1 cellular context compared by ENCODE assay signal in the genomic region with DNA sequence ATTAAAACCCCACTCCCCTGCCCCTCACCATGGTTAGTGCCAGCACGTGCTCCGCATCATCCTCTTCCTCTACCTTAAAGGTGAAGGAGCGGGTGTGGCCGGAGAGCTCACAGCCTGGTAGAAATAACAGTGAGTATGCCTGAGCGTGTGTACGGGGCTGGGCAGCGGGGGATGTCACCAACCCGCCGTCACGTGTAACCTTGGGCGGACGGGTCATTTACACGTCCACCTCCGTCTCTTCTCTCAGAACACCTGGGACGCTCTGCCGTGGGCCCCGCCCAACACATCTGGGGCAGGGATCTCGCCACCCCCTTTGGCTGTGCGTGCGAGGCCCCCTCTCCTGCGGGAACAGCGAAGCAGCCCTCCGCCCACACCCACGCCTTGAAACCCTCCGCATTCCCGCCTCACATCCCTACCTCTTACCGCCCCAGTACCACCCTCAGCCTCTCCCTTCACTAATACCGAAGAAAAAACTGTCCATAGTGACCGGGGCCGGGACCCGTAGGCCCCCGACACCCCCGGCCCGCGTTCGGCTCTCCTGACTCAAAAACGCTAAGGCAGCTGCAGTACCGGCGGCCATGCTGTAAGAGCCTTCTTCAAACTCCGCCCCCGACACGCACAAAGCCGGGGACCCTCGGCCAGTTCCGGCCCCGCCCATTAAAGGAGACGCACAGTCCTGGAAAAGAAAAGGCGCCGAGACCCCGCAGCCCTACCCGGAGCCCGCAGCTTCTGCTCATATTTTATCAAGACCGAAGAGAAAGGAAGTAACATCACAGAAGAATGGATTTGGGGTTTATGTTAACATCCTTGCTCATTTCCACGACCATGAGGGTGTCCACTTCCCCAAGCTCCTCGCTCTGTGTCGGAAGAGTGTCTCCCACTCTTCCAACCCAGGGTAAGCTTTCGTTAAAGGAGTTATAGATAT.
A peak's percentile ranks its signal among the peaks of the same experiment; 100 is the strongest.
TF ChIP-seq lines count a peak whose summit lies in the region.

A gene with protein sequence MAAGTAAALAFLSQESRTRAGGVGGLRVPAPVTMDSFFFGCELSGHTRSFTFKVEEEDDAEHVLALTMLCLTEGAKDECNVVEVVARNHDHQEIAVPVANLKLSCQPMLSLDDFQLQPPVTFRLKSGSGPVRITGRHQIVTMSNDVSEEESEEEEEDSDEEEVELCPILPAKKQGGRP (minus strand): TSS at position 636 of the 925 bp plus-strand sequence. CDS start 56 bp downstream, at position 580.

TF ChIP-seq in HepG2, 621 proteins besides CTCF, POLR2A, EP300 and RAD21 (continued from another document and continues in another):
- TF ChIP-seq, protein P1, sequence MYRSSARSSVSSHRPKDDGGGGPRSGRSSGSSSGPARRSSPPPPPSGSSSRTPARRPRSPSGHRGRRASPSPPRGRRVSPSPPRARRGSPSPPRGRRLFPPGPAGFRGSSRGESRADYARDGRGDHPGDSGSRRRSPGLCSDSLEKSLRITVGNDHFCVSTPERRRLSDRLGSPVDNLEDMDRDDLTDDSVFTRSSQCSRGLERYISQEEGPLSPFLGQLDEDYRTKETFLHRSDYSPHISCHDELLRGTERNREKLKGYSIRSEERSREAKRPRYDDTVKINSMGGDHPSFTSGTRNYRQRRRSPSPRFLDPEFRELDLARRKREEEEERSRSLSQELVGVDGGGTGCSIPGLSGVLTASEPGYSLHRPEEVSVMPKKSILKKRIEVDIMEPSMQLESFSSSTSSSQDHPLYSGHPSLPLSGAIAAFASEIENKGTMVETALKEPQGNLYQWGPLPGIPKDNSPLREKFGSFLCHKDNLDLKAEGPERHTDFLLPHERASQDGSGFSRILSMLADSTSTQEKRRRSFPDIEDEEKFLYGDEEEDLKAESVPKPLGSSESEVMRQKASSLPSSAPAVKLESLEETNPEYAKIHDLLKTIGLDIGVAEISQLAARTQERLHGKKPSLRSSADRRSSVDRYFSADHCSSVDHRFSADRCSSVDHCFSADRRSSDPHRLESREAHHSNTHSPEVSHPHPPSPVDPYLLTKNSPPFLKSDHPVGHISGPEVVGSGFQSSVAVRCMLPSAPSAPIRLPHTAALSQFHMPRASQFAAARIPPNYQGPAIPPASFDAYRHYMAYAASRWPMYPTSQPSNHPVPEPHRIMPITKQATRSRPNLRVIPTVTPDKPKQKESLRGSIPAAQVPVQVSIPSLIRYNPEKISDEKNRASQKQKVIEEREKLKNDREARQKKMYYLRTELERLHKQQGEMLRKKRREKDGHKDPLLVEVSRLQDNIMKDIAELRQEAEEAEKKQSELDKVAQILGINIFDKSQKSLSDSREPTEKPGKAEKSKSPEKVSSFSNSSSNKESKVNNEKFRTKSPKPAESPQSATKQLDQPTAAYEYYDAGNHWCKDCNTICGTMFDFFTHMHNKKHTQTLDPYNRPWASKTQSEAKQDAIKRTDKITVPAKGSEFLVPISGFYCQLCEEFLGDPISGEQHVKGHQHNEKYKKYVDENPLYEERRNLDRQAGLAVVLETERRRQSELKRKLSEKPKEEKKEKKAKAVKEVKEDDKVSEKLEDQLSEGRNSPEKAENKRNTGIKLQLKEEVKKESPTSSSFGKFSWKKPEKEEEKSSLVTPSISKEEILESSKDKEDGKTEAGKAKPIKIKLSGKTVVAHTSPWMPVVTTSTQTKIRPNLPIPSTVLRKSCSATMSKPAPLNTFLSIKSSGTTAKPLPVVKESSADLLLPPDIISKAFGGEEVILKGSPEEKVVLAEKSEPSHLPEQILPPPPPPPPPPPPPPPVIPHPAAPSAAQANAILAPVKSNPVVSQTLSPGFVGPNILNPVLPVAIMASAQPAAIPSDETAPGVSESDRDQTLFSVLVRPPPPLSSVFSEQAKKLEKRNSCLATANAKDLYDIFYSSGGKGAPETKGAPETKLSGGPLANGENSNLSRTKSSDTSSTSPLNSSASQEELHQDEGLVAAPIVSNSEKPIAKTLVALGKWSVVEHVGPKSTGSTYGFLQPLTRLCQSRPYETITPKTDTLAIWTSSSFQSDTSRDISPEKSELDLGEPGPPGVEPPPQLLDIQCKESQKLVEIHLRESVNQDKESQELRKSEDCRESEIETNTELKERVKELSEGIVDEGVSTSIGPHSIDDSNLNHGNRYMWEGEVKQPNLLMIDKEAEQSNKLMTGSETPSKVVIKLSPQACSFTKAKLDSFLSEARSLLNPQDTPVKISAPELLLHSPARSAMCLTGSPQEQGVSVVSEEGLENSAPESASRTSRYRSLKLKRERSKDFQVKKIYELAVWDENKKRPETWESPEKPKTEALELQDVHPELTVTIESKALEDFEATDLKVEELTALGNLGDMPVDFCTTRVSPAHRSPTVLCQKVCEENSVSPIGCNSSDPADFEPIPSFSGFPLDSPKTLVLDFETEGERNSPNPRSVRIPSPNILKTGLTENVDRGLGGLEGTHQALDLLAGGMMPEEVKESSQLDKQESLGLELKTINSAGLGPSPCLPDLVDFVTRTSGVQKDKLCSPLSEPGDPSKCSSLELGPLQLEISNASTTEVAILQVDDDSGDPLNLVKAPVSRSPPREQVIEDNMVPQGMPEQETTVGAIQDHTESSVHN (CRISPR knock-in tag; IDR thresholded peaks at IDR 0.05), result no peak
- TF ChIP-seq ARID4A (CRISPR knock-in tag; IDR thresholded peaks at IDR 0.05; ENCODE audit: borderline replicate concordance), result peak; percentile 79
- peak; percentile 65; the same call in 1 of the 2 replicates for TF ChIP-seq CREB1 (IDR thresholded peaks at IDR 0.05)
- peak; percentile 96 for TF ChIP-seq CREB1 (CRISPR knock-in tag; IDR thresholded peaks at IDR 0.05)
- TF ChIP-seq, protein P2, sequence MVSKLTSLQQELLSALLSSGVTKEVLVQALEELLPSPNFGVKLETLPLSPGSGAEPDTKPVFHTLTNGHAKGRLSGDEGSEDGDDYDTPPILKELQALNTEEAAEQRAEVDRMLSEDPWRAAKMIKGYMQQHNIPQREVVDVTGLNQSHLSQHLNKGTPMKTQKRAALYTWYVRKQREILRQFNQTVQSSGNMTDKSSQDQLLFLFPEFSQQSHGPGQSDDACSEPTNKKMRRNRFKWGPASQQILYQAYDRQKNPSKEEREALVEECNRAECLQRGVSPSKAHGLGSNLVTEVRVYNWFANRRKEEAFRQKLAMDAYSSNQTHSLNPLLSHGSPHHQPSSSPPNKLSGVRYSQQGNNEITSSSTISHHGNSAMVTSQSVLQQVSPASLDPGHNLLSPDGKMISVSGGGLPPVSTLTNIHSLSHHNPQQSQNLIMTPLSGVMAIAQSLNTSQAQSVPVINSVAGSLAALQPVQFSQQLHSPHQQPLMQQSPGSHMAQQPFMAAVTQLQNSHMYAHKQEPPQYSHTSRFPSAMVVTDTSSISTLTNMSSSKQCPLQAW (CRISPR knock-in tag; IDR thresholded peaks at IDR 0.05), result no peak; the same call in 1 of the 2 replicates
- TF ChIP-seq ZNF18 (CRISPR knock-in tag; IDR thresholded peaks at IDR 0.05; ENCODE audit: insufficient replicate concordance), result no peak
- TF ChIP-seq ZC3H13 (CRISPR knock-in tag; IDR thresholded peaks at IDR 0.05), result no peak
- TF ChIP-seq MYNN (CRISPR knock-in tag; IDR thresholded peaks at IDR 0.05; ENCODE audit: low read depth), result no peak
- TF ChIP-seq, protein P3, sequence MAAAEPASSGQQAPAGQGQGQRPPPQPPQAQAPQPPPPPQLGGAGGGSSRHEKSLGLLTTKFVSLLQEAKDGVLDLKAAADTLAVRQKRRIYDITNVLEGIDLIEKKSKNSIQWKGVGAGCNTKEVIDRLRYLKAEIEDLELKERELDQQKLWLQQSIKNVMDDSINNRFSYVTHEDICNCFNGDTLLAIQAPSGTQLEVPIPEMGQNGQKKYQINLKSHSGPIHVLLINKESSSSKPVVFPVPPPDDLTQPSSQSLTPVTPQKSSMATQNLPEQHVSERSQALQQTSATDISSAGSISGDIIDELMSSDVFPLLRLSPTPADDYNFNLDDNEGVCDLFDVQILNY (CRISPR knock-in tag; conservative IDR thresholded peaks at IDR 0.05), result no peak
- TF ChIP-seq DZIP1 (CRISPR knock-in tag; IDR thresholded peaks at IDR 0.05), result 0 out of 2 replicates have a peak, but pooled peaks have one; percentile 45
- 0 out of 2 replicates have a peak, but pooled peaks have one; percentile 10 for TF ChIP-seq ZNF792 (CRISPR knock-in tag; IDR thresholded peaks at IDR 0.05)
- TF ChIP-seq ZNF75D (CRISPR knock-in tag; IDR thresholded peaks at IDR 0.05; ENCODE audit: borderline replicate concordance), result 0 out of 2 replicates have a peak, but pooled peaks have one; percentile 44
- no peak for TF ChIP-seq SP2 (CRISPR knock-in tag; IDR thresholded peaks at IDR 0.05)
- no peak; the same call in 1 of the 2 replicates for TF ChIP-seq MAX (IDR thresholded peaks at IDR 0.05)
- no peak for TF ChIP-seq ZNF124 (CRISPR knock-in tag; IDR thresholded peaks at IDR 0.05)
- TF ChIP-seq NR1H2 (CRISPR knock-in tag; IDR thresholded peaks at IDR 0.05; ENCODE audit: borderline replicate concordance, low read depth), result no peak
- peak; percentile 81 for TF ChIP-seq ZNF343 (CRISPR knock-in tag; IDR thresholded peaks at IDR 0.05)
- no peak for TF ChIP-seq PHB2 (IDR thresholded peaks at IDR 0.05; ENCODE audit: partially characterized antibody)
- no peak for TF ChIP-seq ZNF10 (CRISPR knock-in tag; IDR thresholded peaks at IDR 0.05; ENCODE audit: borderline replicate concordance, low read depth)
- no peak for TF ChIP-seq ZNF841 (CRISPR knock-in tag; IDR thresholded peaks at IDR 0.05; ENCODE audit: borderline replicate concordance)
- no peak for TF ChIP-seq ZSCAN22 (CRISPR knock-in tag; IDR thresholded peaks at IDR 0.05)
- TF ChIP-seq ZGPAT (CRISPR knock-in tag; IDR thresholded peaks at IDR 0.05), result peak; percentile 57; the same call in 1 of the 2 replicates
- TF ChIP-seq SOX6 (IDR thresholded peaks at IDR 0.05), result no peak
- TF ChIP-seq SOX6 (CRISPR knock-in tag; IDR thresholded peaks at IDR 0.05), result 0 out of 2 replicates have a peak, but pooled peaks have one; percentile 23
- no peak for TF ChIP-seq ZKSCAN5 (CRISPR knock-in tag; IDR thresholded peaks at IDR 0.05)
- TF ChIP-seq ZNF83 (CRISPR knock-in tag; IDR thresholded peaks at IDR 0.05; ENCODE audit: borderline replicate concordance), result peak; percentile 32; the same call in 1 of the 2 replicates
- peak; percentile 71; the same call in 1 of the 2 replicates for TF ChIP-seq MEF2D (CRISPR knock-in tag; IDR thresholded peaks at IDR 0.05)
